ENCODE assay signal across 11 cellular contexts in genomic region chr9:95409650-95410426, GRCh38.
DNase-seq lines count a peak whose midpoint lies in the region; ATAC-seq and TF ChIP-seq lines count a peak whose summit lies in the region.
"Had no signal": no experiment of that assay in that cellular context is flagged by ENCODE, and none has a peak within 500 bp of the region (broad histone marks: within the 10 kb centered on the region; RNA-seq: fewer than 3 reads in every experiment).

No MANE protein-coding gene starts in this region.

- no peak overlapping the region for H3K4me3 ChIP-seq in upper lobe of right lung

- CTCF ChIA-PET in activated CD4-positive, alpha-beta memory T cell treated with anti-CD3 and anti-CD28 coated beads for 36 hours (lab: Charles Lee): no interaction called here
- CTCF ChIA-PET in activated CD8-positive, alpha-beta memory T cell treated with anti-CD3 and anti-CD28 coated beads, Interleukin-2, amount 10 ng/mL, durations not matched to agents 7 days and 5 days (lab: Charles Lee): no interaction called here

- DNase-seq in activated naive CD8-positive, alpha-beta T cell treated with anti-CD3 and anti-CD28 coated beads, Interleukin-2, amount 50 U/mL, for 24 hours: no peak
- no peak for DNase-seq in activated naive CD8-positive, alpha-beta T cell treated with anti-CD3 and anti-CD28 coated beads for 36 hours
- DNase-seq in SIG-M5 treated with dmso at 0.1 percent for 504 hours (lab: John Stamatoyannopoulos, UW; ENCODE audit: unreplicated experiment): peak; percentile 93
- DNase-seq in foreskin keratinocyte: peak in 1 of 2 donors; percentile 51
- no peak for DNase-seq in upper lobe of right lung
- no peak for DNase-seq in activated CD4-positive, alpha-beta memory T cell treated with anti-CD3 and anti-CD28 coated beads for 36 hours
- no peak for DNase-seq in activated CD8-positive, alpha-beta memory T cell treated with anti-CD3 and anti-CD28 coated beads, Interleukin-2, amount 10 ng/mL, durations not matched to agents 7 days and 5 days
- DNase-seq: activated effector memory CD4-positive, alpha-beta T cell treated with Interleukin-2 at 50 U/mL for 16 hours; hypothalamus had no signal

- H3K4me3 Mint-ChIP-seq in activated naive CD8-positive, alpha-beta T cell treated with anti-CD3 and anti-CD28 coated beads, Interleukin-2, amount 50 U/mL, for 24 hours: no peak overlapping the region
- no peak overlapping the region for H3K4me3 Mint-ChIP-seq in activated naive CD8-positive, alpha-beta T cell treated with anti-CD3 and anti-CD28 coated beads for 36 hours
- no peak overlapping the region for H3K4me3 Mint-ChIP-seq in activated CD4-positive, alpha-beta memory T cell treated with anti-CD3 and anti-CD28 coated beads for 36 hours
- H3K4me3 Mint-ChIP-seq in activated CD8-positive, alpha-beta memory T cell treated with anti-CD3 and anti-CD28 coated beads, Interleukin-2, amount 10 ng/mL, durations not matched to agents 7 days and 5 days: no peak overlapping the region

- H3K27me3 ChIP-seq in foreskin keratinocyte (no peaks in the 10 kb centered on the region), upper lobe of right lung (no peaks in the 10 kb centered on the region)

- peaks cover 8% of the 10 kb centered on the region for H3K4me1 ChIP-seq in foreskin keratinocyte
- H3K4me1 ChIP-seq in upper lobe of right lung: peaks cover 4% of the 10 kb centered on the region

- POLR2A ChIA-PET in activated CD4-positive, alpha-beta memory T cell treated with anti-CD3 and anti-CD28 coated beads for 36 hours (lab: Charles Lee): no interaction called here

- no peak for TF ChIP-seq CTCF in foreskin keratinocyte (conservative IDR thresholded peaks at IDR 0.05)
- TF ChIP-seq CTCF in upper lobe of right lung (IDR thresholded peaks at IDR 0.05): no peak

- peaks cover 4% of the 10 kb centered on the region for H3K4me1 Mint-ChIP-seq in activated naive CD8-positive, alpha-beta T cell treated with anti-CD3 and anti-CD28 coated beads, Interleukin-2, amount 50 U/mL, for 24 hours
- peaks cover 8% of the 10 kb centered on the region for H3K4me1 Mint-ChIP-seq in activated naive CD8-positive, alpha-beta T cell treated with anti-CD3 and anti-CD28 coated beads for 36 hours
- no peaks in the 10 kb centered on the region for H3K4me1 Mint-ChIP-seq in activated CD4-positive, alpha-beta memory T cell treated with anti-CD3 and anti-CD28 coated beads for 36 hours (ENCODE audit: low read depth)
- H3K4me1 Mint-ChIP-seq in activated CD8-positive, alpha-beta memory T cell treated with anti-CD3 and anti-CD28 coated beads, Interleukin-2, amount 10 ng/mL, durations not matched to agents 7 days and 5 days: no peaks in the 10 kb centered on the region

- H3K36me3 ChIP-seq in upper lobe of right lung: no peaks in the 10 kb centered on the region

- H3K27me3 Mint-ChIP-seq in activated naive CD8-positive, alpha-beta T cell treated with anti-CD3 and anti-CD28 coated beads, Interleukin-2, amount 50 U/mL, for 24 hours: peaks cover 6% of the 10 kb centered on the region
- no peaks in the 10 kb centered on the region for H3K27me3 Mint-ChIP-seq in activated naive CD8-positive, alpha-beta T cell treated with anti-CD3 and anti-CD28 coated beads for 36 hours
- H3K27me3 Mint-ChIP-seq in activated CD4-positive, alpha-beta memory T cell treated with anti-CD3 and anti-CD28 coated beads for 36 hours: no peaks in the 10 kb centered on the region
- H3K27me3 Mint-ChIP-seq in activated CD8-positive, alpha-beta memory T cell treated with anti-CD3 and anti-CD28 coated beads, Interleukin-2, amount 10 ng/mL, durations not matched to agents 7 days and 5 days: peaks cover 6% of the 10 kb centered on the region

- peak overlapping the region; percentile 12 for H3K27ac Mint-ChIP-seq in activated naive CD8-positive, alpha-beta T cell treated with anti-CD3 and anti-CD28 coated beads, Interleukin-2, amount 50 U/mL, for 24 hours
- H3K27ac Mint-ChIP-seq in activated naive CD8-positive, alpha-beta T cell treated with anti-CD3 and anti-CD28 coated beads for 36 hours: no peak overlapping the region
- no peak overlapping the region for H3K27ac Mint-ChIP-seq in activated CD4-positive, alpha-beta memory T cell treated with anti-CD3 and anti-CD28 coated beads for 36 hours
- no peak overlapping the region for H3K27ac Mint-ChIP-seq in activated CD8-positive, alpha-beta memory T cell treated with anti-CD3 and anti-CD28 coated beads, Interleukin-2, amount 10 ng/mL, durations not matched to agents 7 days and 5 days

- no peaks in the 10 kb centered on the region for H3K9me3 ChIP-seq in upper lobe of right lung

- no peaks in the 10 kb centered on the region for H3K36me3 Mint-ChIP-seq in activated naive CD8-positive, alpha-beta T cell treated with anti-CD3 and anti-CD28 coated beads, Interleukin-2, amount 50 U/mL, for 24 hours (ENCODE audit: low read depth)
- no peaks in the 10 kb centered on the region for H3K36me3 Mint-ChIP-seq in activated naive CD8-positive, alpha-beta T cell treated with anti-CD3 and anti-CD28 coated beads for 36 hours
- no peaks in the 10 kb centered on the region for H3K36me3 Mint-ChIP-seq in activated CD4-positive, alpha-beta memory T cell treated with anti-CD3 and anti-CD28 coated beads for 36 hours
- H3K36me3 Mint-ChIP-seq in activated CD8-positive, alpha-beta memory T cell treated with anti-CD3 and anti-CD28 coated beads, Interleukin-2, amount 10 ng/mL, durations not matched to agents 7 days and 5 days: no peaks in the 10 kb centered on the region

- intact Hi-C loops in upper lobe of right lung (cut with DNase I): no loop called here
- intact Hi-C loops in activated CD4-positive, alpha-beta memory T cell treated with anti-CD3 and anti-CD28 coated beads for 36 hours (cut with micrococcal nuclease): no loop called here

- no peaks in the 10 kb centered on the region for H3K9me3 Mint-ChIP-seq in activated naive CD8-positive, alpha-beta T cell treated with anti-CD3 and anti-CD28 coated beads, Interleukin-2, amount 50 U/mL, for 24 hours
- H3K9me3 Mint-ChIP-seq in activated naive CD8-positive, alpha-beta T cell treated with anti-CD3 and anti-CD28 coated beads for 36 hours: no peaks in the 10 kb centered on the region
- H3K9me3 Mint-ChIP-seq in activated CD4-positive, alpha-beta memory T cell treated with anti-CD3 and anti-CD28 coated beads for 36 hours: no peaks in the 10 kb centered on the region
- no peaks in the 10 kb centered on the region for H3K9me3 Mint-ChIP-seq in activated CD8-positive, alpha-beta memory T cell treated with anti-CD3 and anti-CD28 coated beads, Interleukin-2, amount 10 ng/mL, durations not matched to agents 7 days and 5 days (ENCODE audit: low read depth)

- H3K27ac ChIP-seq in foreskin keratinocyte: no peak overlapping the region
- no peak overlapping the region for H3K27ac ChIP-seq in upper lobe of right lung
- H3K27ac ChIP-seq: C4-2B had no signal

- ATAC-seq in activated naive CD8-positive, alpha-beta T cell treated with anti-CD3 and anti-CD28 coated beads, Interleukin-2, amount 50 U/mL, for 24 hours: no peak
- ATAC-seq in foreskin keratinocyte (peak; percentile 45), upper lobe of right lung (peak; percentile 36), GM18870 (IDR thresholded peaks at IDR 0.05; ENCODE audit: unreplicated experiment) (no peak)
- no peak for ATAC-seq in activated CD8-positive, alpha-beta memory T cell treated with anti-CD3 and anti-CD28 coated beads, Interleukin-2, amount 10 ng/mL, durations not matched to agents 7 days and 5 days

Comparison
In these comparisons a context has a peak if more than half of its experiments do, and no peak if none do; other contexts are left out.
1. ATAC-seq: peak in foreskin keratinocyte (single experiment) and upper lobe of right lung (single experiment); none in activated naive CD8-positive, alpha-beta T cell treated with anti-CD3 and anti-CD28 coated beads, Interleukin-2, amount 50 U/mL, for 24 hours (single experiment), GM18870 (single experiment) and activated CD8-positive, alpha-beta memory T cell treated with anti-CD3 and anti-CD28 coated beads, Interleukin-2, amount 10 ng/mL, durations not matched to agents 7 days and 5 days (single experiment).